Comparison of ENCODE assay signal across 7 cellular contexts in genomic region chr12:104840262-104840661, GRCh38.
"Had no signal": no experiment of that assay in that cellular context is flagged by ENCODE, and none has a peak within 500 bp of the region (broad histone marks: within the 10 kb centered on the region; RNA-seq: fewer than 3 reads in every experiment).

No MANE protein-coding gene starts in this region.

- FAIRE-seq: H1 had no signal

- H3K4me2 ChIP-seq: GM23338 had no signal

- H2AFZ ChIP-seq: GM23338 had no signal

- H3K27ac Mint-ChIP-seq: GM23338, H9, IgD-negative memory B cell had no signal

- H3K4me3 Mint-ChIP-seq: GM23338, H9, IgD-negative memory B cell had no signal

- H3K4me3 ChIP-seq: GM23338 had no signal

- H3K27me3 Mint-ChIP-seq: IgD-negative memory B cell had no signal

- H3K4me1 Mint-ChIP-seq: GM23338, H9, IgD-negative memory B cell had no signal

- ATAC-seq: GM23338 had no signal

- DNase-seq: H9, HCEC 1CT, Kasumi-1, KG1 had no signal

- H3K36me3 Mint-ChIP-seq: IgD-negative memory B cell had no signal
